8 cellular contexts compared by ENCODE assay signal in the genomic region with DNA sequence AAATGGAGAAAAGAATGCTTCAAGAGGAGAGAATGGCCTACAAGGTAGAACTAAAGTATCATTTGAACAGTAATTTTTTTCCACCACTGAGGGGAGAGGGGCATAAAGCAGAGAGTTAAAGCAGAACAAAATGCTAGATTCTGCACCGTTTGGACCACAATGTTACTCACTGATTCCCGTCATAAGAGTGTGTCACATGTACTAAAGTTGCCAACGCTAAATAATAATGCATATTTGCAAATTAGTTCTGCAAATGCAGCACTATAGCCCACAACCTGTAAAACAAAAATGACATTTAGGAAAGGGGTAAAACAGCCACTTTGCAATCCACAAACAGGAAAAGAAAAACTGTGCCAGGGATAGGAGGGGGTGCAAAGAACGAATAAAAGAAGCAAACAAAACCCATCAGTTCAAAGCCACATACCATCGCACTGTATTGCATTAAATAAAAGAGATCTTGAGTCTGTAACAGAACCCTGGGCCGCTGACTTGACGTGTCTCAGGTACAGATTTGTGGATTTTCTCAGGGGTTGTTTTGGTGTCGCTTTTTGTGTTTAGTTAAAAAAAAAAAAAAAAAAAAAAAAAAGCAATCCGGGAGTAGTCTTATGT. TPM values are rescaled to one million over a fixed set of nuclear protein-coding genes. Genes with fewer than 3 reads are reported as not detected.
DNase-seq lines count a peak whose midpoint lies in the region; ATAC-seq lines count a peak whose summit lies in the region.

No MANE protein-coding gene starts in this region.

- H3K4me1 ChIP-seq in ES-I3 (ENCODE audit: insufficient read depth, low read length): peaks cover 36% of the 10 kb centered on the region
- H3K4me1 ChIP-seq in ectodermal cell (ENCODE audit: control insufficient read depth, insufficient read depth, low read length): peaks cover 2% of the 10 kb centered on the region
- H3K4me1 ChIP-seq in neuronal stem cell (ENCODE audit: control insufficient read depth in 2 of 2, insufficient read depth in 1 of 2, low read depth in 1 of 2, low read length in 2 of 2): peaks cover 1 to 33% of the 10 kb centered on the region in 2 donors

- H3K9me3 ChIP-seq in ES-I3 (ENCODE audit: control insufficient read depth, insufficient read depth, low read length) (no peaks in the 10 kb centered on the region), ectodermal cell (ENCODE audit: control insufficient read depth, low read length) (no peaks in the 10 kb centered on the region), neuronal stem cell (replicated peaks in 1 of 2; ENCODE audit: control insufficient read depth in 2 of 2, insufficient read depth in 1 of 2, low read depth in 1 of 2, low read length in 2 of 2) (no peaks in the 10 kb centered on the region)

- H4K8ac ChIP-seq in neuronal stem cell (ENCODE audit: low read depth, low read length): no peak overlapping the region

- H4K91ac ChIP-seq in neuronal stem cell (ENCODE audit: low read depth, low read length, poor library complexity): no peak overlapping the region

- no peak overlapping the region for H3K4ac ChIP-seq in neuronal stem cell (ENCODE audit: low read length)

- H3K27ac ChIP-seq in ectodermal cell (ENCODE audit: insufficient read depth, low read depth, low read length, poor library complexity, severe bottlenecking) (no peak overlapping the region), neuronal stem cell (replicated peaks; ENCODE audit: low read length) (no peak overlapping the region)

- H3K4me2 ChIP-seq in neuronal stem cell (ENCODE audit: insufficient read depth, low read length, poor library complexity, severe bottlenecking): peak overlapping the region; percentile 84

- H2BK120ac ChIP-seq in neuronal stem cell (ENCODE audit: low read depth, low read length): no peak overlapping the region

- H2BK15ac ChIP-seq in neuronal stem cell (ENCODE audit: low read length): no peak overlapping the region

- peak overlapping the region; percentile 98 for H2AFZ ChIP-seq in neuronal stem cell (ENCODE audit: low read length)

- WGBS in ectodermal cell, 2 experiments: 6 to 8% methylated on average over 8 to 9 of the region's 9 CpGs
- no CpG with 5 or more reads among the region's 9 CpGs for WGBS in neuronal stem cell (ENCODE audit: extremely low coverage in 2 of 2, insufficient read length in 2 of 2, insufficient replicate concordance in 1 of 2), 2 donors

- H3K27me3 ChIP-seq in ectodermal cell (ENCODE audit: control insufficient read depth, insufficient read depth, low read length, poor library complexity, severe bottlenecking) (peaks cover 77% of the 10 kb centered on the region), neuronal stem cell (ENCODE audit: control insufficient read depth in 3 of 3, insufficient read depth in 3 of 3, low read depth in 1 of 3, low read length in 3 of 3) (peaks cover 6 to 47% (median 37%) of the 10 kb centered on the region in 3 experiments)

- peak overlapping the region; percentile 64 for H3K4me3 ChIP-seq in ectodermal cell (ENCODE audit: insufficient read depth, low read depth, low read length)
- peak overlapping the region in 1 of 2 donors; percentile 61 for H3K4me3 ChIP-seq in neuronal stem cell (ENCODE audit: low read length in 2 of 2)

- H3K23ac ChIP-seq in neuronal stem cell (ENCODE audit: low read depth, low read length, poor library complexity): no peak overlapping the region

- ATAC-seq in HG02588 (IDR thresholded peaks at IDR 0.05; ENCODE audit: unreplicated experiment): no peak

- H3K9ac ChIP-seq in ES-I3 (ENCODE audit: low read depth, low read length) (peak overlapping the region; percentile 73), neuronal stem cell (ENCODE audit: low read depth, low read length, poor library complexity) (no peak overlapping the region)

- H2AK5ac ChIP-seq in neuronal stem cell (ENCODE audit: low read depth, low read length): no peak overlapping the region

- H3K36me3 ChIP-seq in ES-I3 (ENCODE audit: insufficient read depth, low read length): no peaks in the 10 kb centered on the region
- no peaks in the 10 kb centered on the region for H3K36me3 ChIP-seq in ectodermal cell (ENCODE audit: control insufficient read depth, insufficient read depth, low read length)
- H3K36me3 ChIP-seq in neuronal stem cell (replicated peaks in 1 of 2; ENCODE audit: control insufficient read depth in 2 of 2, insufficient read depth in 2 of 2, low read length in 2 of 2): no peaks in the 10 kb centered on the region

- no peak overlapping the region for H3K18ac ChIP-seq in neuronal stem cell (ENCODE audit: low read length)

- no peaks in the 10 kb centered on the region for H3K79me1 ChIP-seq in neuronal stem cell (ENCODE audit: low read depth, low read length)

- H2BK12ac ChIP-seq in neuronal stem cell (ENCODE audit: low read length): no peak overlapping the region

- no peak overlapping the region for H3K14ac ChIP-seq in neuronal stem cell (ENCODE audit: low read length)

- peak; percentile 66 for DNase-seq in NCI-H748 (lab: John Stamatoyannopoulos, UW; ENCODE audit: unreplicated experiment)
- no peak for DNase-seq in neuronal stem cell (ENCODE audit: low spot score)
- DNase-seq in NCI-H510A (lab: John Stamatoyannopoulos, UW): no peak
- DNase-seq in cerebellar nuclear complex (lab: John Stamatoyannopoulos, UW): no peak
- DNase-seq in NCI-H2081 (lab: John Stamatoyannopoulos, UW): no peak

- no peak overlapping the region for H2BK5ac ChIP-seq in neuronal stem cell (ENCODE audit: low read length)

RNA-seq across cellular contexts. Expression of a gene that starts 7.7 kb away (rescaled TPM):
- 0.22 TPM for polyA plus RNA-seq in ectodermal cell (2013, experiment 1 of 4)
- 0.25 TPM for polyA plus RNA-seq in ectodermal cell (2013, experiment 2 of 4)
- 0.64 TPM for polyA plus RNA-seq in ectodermal cell (2013, experiment 3 of 4)
- 0.65 TPM for polyA plus RNA-seq in ectodermal cell (2013, experiment 4 of 4)
- 0.08 TPM for polyA plus RNA-seq in neuronal stem cell (2013, experiment 1 of 2)
- 0.10 TPM for polyA plus RNA-seq in neuronal stem cell (2013, experiment 2 of 2)
